In genomic region chr12:108565976-108566375, GRCh38 we compare ENCODE assay signal across 8 cellular contexts. TPM values are rescaled to one million over a fixed set of nuclear protein-coding genes. Genes with fewer than 3 reads are reported as not detected.
A peak's percentile ranks its signal among the peaks of the same experiment; 100 is the strongest.
DNase-seq lines count a peak whose midpoint lies in the region; ATAC-seq and TF ChIP-seq lines count a peak whose summit lies in the region.

No MANE protein-coding gene starts in this region.

- no peak for TF ChIP-seq POLR2A in breast epithelium (IDR thresholded peaks at IDR 0.05)

- intact Hi-C loops in CD4-positive, alpha-beta T cell (cut with DNase I, micrococcal nuclease), result loop anchor here in 1 of 2 experiments (2.0 to 5.0 kb wide), 3 partner anchors 165 to 527 kb away; partner anchors contain the start of genes ALKBH2 and CORO1C
- intact Hi-C loops in breast epithelium (cut with DNase I; ENCODE audit: low total_unique reads), result loop anchor here (5.0 to 10.0 kb wide), 2 partner anchors 51 to 239 kb away; no protein-coding TSS in a partner anchor

- H3K27me3 ChIP-seq in CD4-positive, alpha-beta T cell (ENCODE audit: control insufficient read depth, insufficient read depth, low read length), result no peaks in the 10 kb centered on the region
- H3K27me3 ChIP-seq in breast epithelium (no peaks in the 10 kb centered on the region), HAP-1 (ENCODE audit: low read depth) (no peaks in the 10 kb centered on the region)

- in situ Hi-C loops in HAP-1 (cut with MboI; ENCODE audit: low sequenced_read_pairs), result loop anchor here (5.0 to 10.0 kb wide), 3 partner anchors 51 to 529 kb away; partner anchors contain the start of genes ALKBH2 and UNG

- H3K4me3 ChIP-seq in breast epithelium (no peak overlapping the region), HAP-1 (no peak overlapping the region)

- H3K27me3 Mint-ChIP-seq in CD4-positive, alpha-beta T cell, result no peaks in the 10 kb centered on the region
- H3K27me3 Mint-ChIP-seq in T-helper 1 cell treated with Interleukin-12 subunit alpha and Interleukin-12 subunit beta and Interleukin-4 antibody, amounts not matched to agents 30 μg/mL and 1 μg/mL, for 36 hours (ENCODE audit: low read depth), result no peaks in the 10 kb centered on the region

- peak overlapping the region; percentile 28 for H3K4me3 Mint-ChIP-seq in CD4-positive, alpha-beta T cell
- no peak overlapping the region for H3K4me3 Mint-ChIP-seq in T-helper 1 cell treated with Interleukin-12 subunit alpha and Interleukin-12 subunit beta and Interleukin-4 antibody, amounts not matched to agents 30 μg/mL and 1 μg/mL, for 36 hours

- H3K9me3 Mint-ChIP-seq in CD4-positive, alpha-beta T cell, result no peaks in the 10 kb centered on the region
- H3K9me3 Mint-ChIP-seq in T-helper 1 cell treated with Interleukin-12 subunit alpha and Interleukin-12 subunit beta and Interleukin-4 antibody, amounts not matched to agents 30 μg/mL and 1 μg/mL, for 36 hours, result no peaks in the 10 kb centered on the region

- DNase-seq in CD4-positive, alpha-beta T cell, result peak; percentile 27 to 74 (median 58)
- DNase-seq in LHCN-M2 (ENCODE audit: low read depth), result peak; percentile 94
- peak; percentile 74 to 81 for DNase-seq in breast epithelium (ENCODE audit: low spot score in 2 of 2)
- peak; percentile 86 for DNase-seq in left lobe of liver (ENCODE audit: low spot score)
- peak; percentile 42 for DNase-seq in stimulated activated naive CD4-positive, alpha-beta T cell treated with Interleukin-2 at 50 U/mL for 16 hours (lab: John Stamatoyannopoulos, UW)
- DNase-seq in HAP-1 (ENCODE audit: low spot score in 2 of 2), result no peak

- CTCF ChIA-PET in CD4-positive, alpha-beta T cell (lab: Charles Lee), result interaction anchor here (1.7 to 9.8 kb wide), 3 partner anchors 51 to 238 kb away, joined by 3 to 102 read pairs (median 10); no protein-coding TSS in a partner anchor

- H3K36me3 ChIP-seq in breast epithelium (no peaks in the 10 kb centered on the region), HAP-1 (replicated peaks) (peaks cover 49% of the 10 kb centered on the region)

- H3K9me3 ChIP-seq in CD4-positive, alpha-beta T cell (ENCODE audit: control insufficient read depth, low read length), result no peaks in the 10 kb centered on the region
- H3K9me3 ChIP-seq in breast epithelium (no peaks in the 10 kb centered on the region), HAP-1 (no peaks in the 10 kb centered on the region)

- H3K4me1 ChIP-seq in breast epithelium, result no peaks in the 10 kb centered on the region
- peaks cover 4% of the 10 kb centered on the region for H3K4me1 ChIP-seq in HAP-1

- TF ChIP-seq CTCF in CD4-positive, alpha-beta T cell (IDR thresholded peaks at IDR 0.05), result no peak
- TF ChIP-seq CTCF in breast epithelium (IDR thresholded peaks at IDR 0.05), result no peak

- peak overlapping the region; percentile 24 for H3K27ac ChIP-seq in CD4-positive, alpha-beta T cell (ENCODE audit: low read depth, low read length)
- H3K27ac ChIP-seq in breast epithelium, result peak overlapping the region; percentile 56 to 65

- peak overlapping the region; percentile 90 for H3K27ac Mint-ChIP-seq in CD4-positive, alpha-beta T cell
- H3K27ac Mint-ChIP-seq in T-helper 1 cell treated with Interleukin-12 subunit alpha and Interleukin-12 subunit beta and Interleukin-4 antibody, amounts not matched to agents 30 μg/mL and 1 μg/mL, for 36 hours, result peak overlapping the region; percentile 11

- no peak for ATAC-seq in CD4-positive, alpha-beta T cell (ENCODE audit: poor library complexity)
- ATAC-seq in left lobe of liver (peak; percentile 47), GM21447 (IDR thresholded peaks at IDR 0.05; ENCODE audit: unreplicated experiment) (no peak)

- H3K36me3 Mint-ChIP-seq in CD4-positive, alpha-beta T cell (ENCODE audit: low read depth), result peaks cover 86% of the 10 kb centered on the region
- peaks cover 48% of the 10 kb centered on the region for H3K36me3 Mint-ChIP-seq in T-helper 1 cell treated with Interleukin-12 subunit alpha and Interleukin-12 subunit beta and Interleukin-4 antibody, amounts not matched to agents 30 μg/mL and 1 μg/mL, for 36 hours (ENCODE audit: low read depth)

- POLR2A ChIA-PET in CD4-positive, alpha-beta T cell (lab: Charles Lee), result interaction anchor here (0.6 to 8.0 kb wide), 3 partner anchors 45 to 67 kb away, joined by 3 to 164 read pairs (median 36); partner anchors contain the start of gene SELPLG

- H3K4me1 Mint-ChIP-seq in CD4-positive, alpha-beta T cell (ENCODE audit: low read depth), result peaks cover 81% of the 10 kb centered on the region
- peaks cover 40% of the 10 kb centered on the region for H3K4me1 Mint-ChIP-seq in T-helper 1 cell treated with Interleukin-12 subunit alpha and Interleukin-12 subunit beta and Interleukin-4 antibody, amounts not matched to agents 30 μg/mL and 1 μg/mL, for 36 hours (ENCODE audit: low read depth)

RNA-seq across cellular contexts. Expression of gene ISCU, which starts 3.6 kb away (rescaled TPM):
- 100 to 1,000 TPM; 269 to 270 TPM for total RNA-seq in CD4-positive, alpha-beta T cell
- total RNA-seq in LHCN-M2 (2014; rRNA removed) (122 and 132 TPM in 2 replicates), breast epithelium (100 to 1,000 TPM; 220 to 328 (median 227) TPM), left lobe of liver (45.2 TPM)
- 104 TPM for polyA plus RNA-seq in LHCN-M2 (2012)

RNA-seq across cellular contexts. Expression of gene SART3, which starts 5.0 kb away (rescaled TPM):
- total RNA-seq in CD4-positive, alpha-beta T cell, result 100 to 1,000 TPM in 1 of 2 experiments, 10 to 100 TPM in 1; 95.1 to 104 TPM
- total RNA-seq in LHCN-M2 (2014; rRNA removed) (52.6 and 57.4 TPM in 2 replicates), breast epithelium (10 to 100 TPM; 49.8 to 62.9 (median 60.2) TPM), left lobe of liver (13.7 TPM)
- 24.5 TPM for polyA plus RNA-seq in LHCN-M2 (2012)

RNA-seq across cellular contexts. Expression of gene TMEM119, which starts 31.9 kb away (rescaled TPM):
- 1 to 10 TPM; 2.1 to 2.6 TPM for total RNA-seq in CD4-positive, alpha-beta T cell
- total RNA-seq in LHCN-M2 (2014; rRNA removed) (0.80 and 1.9 TPM in 2 replicates), breast epithelium (10 to 100 TPM; 12.1 to 21.0 (median 12.5) TPM), left lobe of liver (0.23 TPM)
- polyA plus RNA-seq in LHCN-M2 (2012), result 15.5 TPM

RNA-seq across cellular contexts. Expression of gene FICD, which starts 50.9 kb away (rescaled TPM):
- total RNA-seq in CD4-positive, alpha-beta T cell, result 1 to 10 TPM; 2.7 to 3.2 TPM
- total RNA-seq in LHCN-M2 (2014; rRNA removed) (7.0 and 7.9 TPM in 2 replicates), breast epithelium (1 to 10 TPM; 7.0 to 8.5 (median 8.0) TPM), left lobe of liver (4.6 TPM)
- polyA plus RNA-seq in LHCN-M2 (2012), result 5.4 TPM

Comparison
In these comparisons a context has a peak if more than half of its experiments do, and no peak if none do; other contexts are left out.
1. DNase-seq: peak in CD4-positive, alpha-beta T cell (10 of 10), LHCN-M2 (single experiment), breast epithelium (2 of 2), left lobe of liver (single experiment) and stimulated activated naive CD4-positive, alpha-beta T cell treated with Interleukin-2 at 50 U/mL for 16 hours (single experiment); none in HAP-1 (0 of 2).